In genomic region chr6:55820696-55821095, GRCh38 we compare ENCODE assay signal across 31 cellular contexts. TPM values are rescaled to one million over a fixed set of nuclear protein-coding genes. Genes with fewer than 3 reads are reported as not detected.
"Had no signal": no experiment of that assay in that cellular context is flagged by ENCODE, and none has a peak within 500 bp of the region (broad histone marks: within the 10 kb centered on the region; RNA-seq: fewer than 3 reads in every experiment).

No MANE protein-coding gene starts in this region.

- H3K4me3 ChIP-seq: pancreas, prostate gland, right lobe of liver, skin epidermis, smooth muscle cell, spleen, suprapubic skin, testis, tibial artery, transverse colon, upper lobe of left lung, vagina had no signal

- H3K27me3 ChIP-seq: neutrophil, pancreas, right lobe of liver, spleen, suprapubic skin, testis, tibial artery, transverse colon, upper lobe of left lung, vagina had no signal

- H3K27ac ChIP-seq: neutrophil, pancreas, prostate gland, right lobe of liver, skin epidermis, spleen, suprapubic skin, testis, tibial artery, transverse colon, vagina had no signal

- H3K9me3 ChIP-seq: neutrophil, pancreas, prostate gland, right lobe of liver, spleen, suprapubic skin, testis, tibial artery, transverse colon, upper lobe of left lung, vagina had no signal

- H3K36me3 ChIP-seq: neutrophil, pancreas, prostate gland, right lobe of liver, spleen, suprapubic skin, tibial artery, transverse colon, upper lobe of left lung, vagina had no signal

- H3K4me1 ChIP-seq: prostate gland, right lobe of liver, spleen, suprapubic skin, testis, tibial artery, upper lobe of left lung, vagina had no signal

- DNase-seq: naive thymus-derived CD8-positive, alpha-beta T cell; nephron progenitor cell; nucleus accumbens; pancreas; retina; right cardiac atrium; right lobe of liver; spleen; stimulated activated CD4-positive, alpha-beta T cell treated with anti-CD3 and anti-CD28 coated beads, Interleukin-12 subunit alpha, Interleukin-12 subunit beta, amount 100 ng/mL, for 4 hours; stimulated activated CD4-positive, alpha-beta T cell treated with anti-CD3 and anti-CD28 coated beads, Interleukin-1b, Interleukin-23, amount 100 ng/mL, for 48 hours; stimulated activated CD4-positive, alpha-beta T cell treated with anti-CD3 and anti-CD28 coated beads, Interleukin-4, amount 100 ng/mL, for 1 hour; stimulated activated CD4-positive, alpha-beta T cell treated with anti-CD3 and anti-CD28 coated beads, Interleukin-4, amount 100 ng/mL, for 4 hours; stimulated activated CD8-positive, alpha-beta memory T cell treated with anti-CD3 and anti-CD28 coated beads, Interleukin-4, amount 100 ng/mL, for 48 hours; stimulated activated naive CD4-positive, alpha-beta T cell; stimulated activated naive CD8-positive, alpha-beta T cell treated with anti-CD3 and anti-CD28 coated beads, Interleukin-15, amount 100 ng/mL, for 72 hours; stimulated activated naive CD8-positive, alpha-beta T cell treated with anti-CD3 and anti-CD28 coated beads, Interleukin-15, Interleukin-2, amounts not matched to agents 100 U/mL and 50 U/mL, for 24 hours; substantia nigra; testis; tibial artery; transverse colon; upper lobe of left lung had no signal

- ATAC-seq: naive thymus-derived CD8-positive, alpha-beta T cell; natural killer cell treated with Interleukin-12 subunit alpha and Interleukin-12 subunit beta and Interleukin-15 and Interleukin-18, amount 100 ng/mL, for 72 hours; pancreas; right cardiac atrium; right lobe of liver; stimulated activated memory B cell treated with anti-CD40 and anti-IgM and Interleukin-4, amounts not matched to agents 10 μg/mL and 1 μg/mL and 100 μg/mL, for 72 hours; stimulated activated naive CD8-positive, alpha-beta T cell treated with anti-CD3 and anti-CD28 coated beads, Interleukin-15, amount 100 ng/mL, for 72 hours; stimulated activated naive CD8-positive, alpha-beta T cell treated with anti-CD3 and anti-CD28 coated beads, Interleukin-15, Interleukin-2, amounts not matched to agents 100 U/mL and 50 U/mL, for 24 hours had no signal

RNA-seq across cellular contexts. Expression of gene BMP5, which starts 54.7 kb away (rescaled TPM):
- total RNA-seq: naive thymus-derived CD8-positive, alpha-beta T cell; natural killer cell treated with Interleukin-12 subunit alpha and Interleukin-12 subunit beta and Interleukin-15 and Interleukin-18, amount 100 ng/mL, for 72 hours; osteocyte; pulmonary artery endothelial cell; spleen; vagina had no signal
